ENCODE assay signal across 30 cellular contexts in genomic region chr4:106624674-106625073, GRCh38.
"Had no signal": no experiment of that assay in that cellular context is flagged by ENCODE, and none has a peak within 500 bp of the region (broad histone marks: within the 10 kb centered on the region; RNA-seq: fewer than 3 reads in every experiment).

No MANE protein-coding gene starts in this region.

- H3K36me3 ChIP-seq: brain microvascular endothelial cell, colonic mucosa had no signal

- H3K27me3 ChIP-seq: brain microvascular endothelial cell, colonic mucosa had no signal

- H3K4me3 ChIP-seq: colonic mucosa, PC-9 had no signal

- H3K9me3 ChIP-seq: colonic mucosa had no signal

- H3K9me3 Mint-ChIP-seq: activated CD4-positive, alpha-beta memory T cell treated with anti-CD3 and anti-CD28 coated beads for 36 hours; activated T-helper 1 cell treated with anti-CD3 and anti-CD28 coated beads, Interleukin-12 subunit alpha, Interleukin-12 subunit beta, Interleukin-2, Interleukin-4 antibody, amounts not matched to agents 30 ng/mL and 10 ng/mL and 1 ng/mL, durations not matched to agents 14 hours and 24 hours and 36 hours; WTC11 had no signal

- H3K4me3 Mint-ChIP-seq: activated CD4-positive, alpha-beta memory T cell treated with anti-CD3 and anti-CD28 coated beads for 36 hours; activated CD4-positive, alpha-beta T cell treated with anti-CD3 and anti-CD28 coated beads for 36 hours; activated naive CD4-positive, alpha-beta T cell treated with anti-CD3 and anti-CD28 coated beads, Interleukin-2, amount 10 ng/mL, durations not matched to agents 7 days and 5 days; activated naive CD8-positive, alpha-beta T cell; activated naive CD8-positive, alpha-beta T cell treated with anti-CD3 and anti-CD28 coated beads, Interleukin-2, amount 50 U/mL, for 24 hours; activated T-cell treated with anti-CD3 and anti-CD28 coated beads, Interleukin-2, amount 50 U/mL, for 4 hours; activated T-helper 1 cell treated with anti-CD3 and anti-CD28 coated beads, Interleukin-12 subunit alpha, Interleukin-12 subunit beta, Interleukin-2, Interleukin-4 antibody, amounts not matched to agents 30 ng/mL and 10 ng/mL and 1 ng/mL, durations not matched to agents 14 hours and 24 hours and 36 hours; WTC11 had no signal

- H3K36me3 Mint-ChIP-seq: activated CD4-positive, alpha-beta memory T cell treated with anti-CD3 and anti-CD28 coated beads for 36 hours; activated naive CD4-positive, alpha-beta T cell treated with anti-CD3 and anti-CD28 coated beads, Interleukin-2, amount 10 ng/mL, durations not matched to agents 7 days and 5 days; activated naive CD8-positive, alpha-beta T cell; WTC11 had no signal

- H3K4me1 ChIP-seq: colonic mucosa had no signal

- H3K27me3 Mint-ChIP-seq: activated CD4-positive, alpha-beta memory T cell treated with anti-CD3 and anti-CD28 coated beads for 36 hours; activated CD4-positive, alpha-beta T cell treated with anti-CD3 and anti-CD28 coated beads for 36 hours; activated naive CD4-positive, alpha-beta T cell treated with anti-CD3 and anti-CD28 coated beads, Interleukin-2, amount 10 ng/mL, durations not matched to agents 7 days and 5 days; activated naive CD8-positive, alpha-beta T cell; activated naive CD8-positive, alpha-beta T cell treated with anti-CD3 and anti-CD28 coated beads, Interleukin-2, amount 50 U/mL, for 24 hours had no signal

- DNase-seq: activated CD4-positive, alpha-beta memory T cell treated with anti-CD3 and anti-CD28 coated beads for 36 hours; activated CD4-positive, alpha-beta T cell treated with anti-CD3 and anti-CD28 coated beads for 36 hours; activated CD4-positive, alpha-beta T cell treated with anti-CD3 and anti-CD28 coated beads, Interleukin-2, amount 50 U/mL, for 1 hour; activated CD8-positive, alpha-beta memory T cell treated with anti-CD3 and anti-CD28 coated beads, Interleukin-2, amount 50 U/mL, for 4 hours; activated naive CD4-positive, alpha-beta T cell treated with anti-CD3 and anti-CD28 coated beads, Interleukin-2, amount 10 ng/mL, durations not matched to agents 7 days and 5 days; activated naive CD8-positive, alpha-beta T cell treated with anti-CD3 and anti-CD28 coated beads, Interleukin-2, amount 50 U/mL, for 24 hours; activated T-cell treated with anti-CD3 and anti-CD28 coated beads for 4 hours; activated T-cell treated with anti-CD3 and anti-CD28 coated beads, Interleukin-2, amount 50 U/mL, for 4 hours; amniotic stem cell; aorta; brain microvascular endothelial cell; central memory CD4-positive, alpha-beta T cell; colonic mucosa; NCI-H1092 treated with DMSO at 0.1 percent for 48 hours; NCI-H1417; NCI-H146; NCI-H187; NCI-H2029 treated with DMSO at 0.1 percent for 48 hours; NCI-H2107; NCI-H2171; NCI-H510A; NCI-H526; NCI-H748 treated with DMSO at 0.1 percent for 48 hours; PC-9; SIG-M5; T1000 had no signal

- H3K4me1 Mint-ChIP-seq: activated CD4-positive, alpha-beta T cell treated with anti-CD3 and anti-CD28 coated beads for 36 hours; activated naive CD4-positive, alpha-beta T cell treated with anti-CD3 and anti-CD28 coated beads, Interleukin-2, amount 10 ng/mL, durations not matched to agents 7 days and 5 days; activated naive CD8-positive, alpha-beta T cell treated with anti-CD3 and anti-CD28 coated beads, Interleukin-2, amount 50 U/mL, for 24 hours; WTC11 had no signal

- H3K27ac Mint-ChIP-seq: activated CD4-positive, alpha-beta memory T cell treated with anti-CD3 and anti-CD28 coated beads for 36 hours; activated CD4-positive, alpha-beta T cell treated with anti-CD3 and anti-CD28 coated beads for 36 hours; activated naive CD4-positive, alpha-beta T cell treated with anti-CD3 and anti-CD28 coated beads, Interleukin-2, amount 10 ng/mL, durations not matched to agents 7 days and 5 days; activated naive CD8-positive, alpha-beta T cell; activated naive CD8-positive, alpha-beta T cell treated with anti-CD3 and anti-CD28 coated beads, Interleukin-2, amount 50 U/mL, for 24 hours; activated T-helper 1 cell treated with anti-CD3 and anti-CD28 coated beads, Interleukin-12 subunit alpha, Interleukin-12 subunit beta, Interleukin-2, Interleukin-4 antibody, amounts not matched to agents 30 ng/mL and 10 ng/mL and 1 ng/mL, durations not matched to agents 14 hours and 24 hours and 36 hours; WTC11 had no signal

- H3K27ac ChIP-seq: brain microvascular endothelial cell, colonic mucosa, PC-9, RWPE1 had no signal
